15 cellular contexts compared by ENCODE assay signal in the genomic region with DNA sequence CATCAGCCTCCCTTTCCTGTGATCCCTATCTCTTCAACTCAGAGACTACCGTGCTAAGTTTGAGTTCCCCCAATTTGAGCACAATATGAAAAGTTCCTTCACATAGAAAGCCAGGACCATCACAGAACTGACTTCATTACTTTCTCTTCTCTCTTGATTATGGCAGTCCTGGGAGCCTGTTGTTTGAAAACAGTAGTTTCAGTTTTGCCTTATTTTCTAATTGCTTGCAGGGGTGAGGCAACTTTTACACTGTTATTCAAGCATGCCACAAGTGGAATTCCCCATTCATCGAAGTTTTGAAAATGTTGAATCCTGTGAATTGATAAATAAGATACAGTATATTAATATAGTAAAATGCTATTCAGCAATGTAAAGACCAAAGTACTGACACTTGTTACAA.
DNase-seq lines count a peak whose midpoint lies in the region; ATAC-seq lines count a peak whose summit lies in the region.
"Had no signal": no experiment of that assay in that cellular context is flagged by ENCODE, and none has a peak within 500 bp of the region (broad histone marks: within the 10 kb centered on the region; RNA-seq: fewer than 3 reads in every experiment).

No MANE protein-coding gene starts in this region.

- no peak for DNase-seq in kidney tubule cell (ENCODE audit: low spot score)
- DNase-seq in activated CD4-positive, alpha-beta T cell treated with anti-CD3 and anti-CD28 coated beads, Interleukin-2, amount 50 U/mL, for 1 hour: no peak
- no peak for DNase-seq in effector CD4-positive, alpha-beta T cell
- DNase-seq: activated CD8-positive, alpha-beta T cell treated with anti-CD3 and anti-CD28 coated beads for 36 hours; activated T-cell treated with anti-CD3 and anti-CD28 coated beads, Interleukin-2, amount 50 U/mL, for 72 hours; BE2C; colonic mucosa; foreskin keratinocyte; GDM1; NCI-H1694; NCI-H510A had no signal

- peak; percentile 79 for ATAC-seq in GM18858 (IDR thresholded peaks at IDR 0.05; ENCODE audit: unreplicated experiment)
- ATAC-seq in GM21619 (IDR thresholded peaks at IDR 0.05; ENCODE audit: unreplicated experiment): peak; percentile 68
- peak; percentile 72 for ATAC-seq in HG03196 (IDR thresholded peaks at IDR 0.05; ENCODE audit: unreplicated experiment)
- ATAC-seq in HG03175 (IDR thresholded peaks at IDR 0.05; ENCODE audit: unreplicated experiment): no peak
- ATAC-seq: activated CD8-positive, alpha-beta T cell treated with anti-CD3 and anti-CD28 coated beads for 36 hours; activated T-cell treated with anti-CD3 and anti-CD28 coated beads, Interleukin-2, amount 50 U/mL, for 72 hours; foreskin keratinocyte had no signal
